Comparison of ENCODE assay signal across 12 cellular contexts in genomic region chr2:128319773-128320608, GRCh38. TPM values are rescaled to one million over a fixed set of nuclear protein-coding genes. Genes with fewer than 3 reads are reported as not detected.
DNase-seq lines count a peak whose midpoint lies in the region; ATAC-seq and TF ChIP-seq lines count a peak whose summit lies in the region.
"Had no signal": no experiment of that assay in that cellular context is flagged by ENCODE, and none has a peak within 500 bp of the region (broad histone marks: within the 10 kb centered on the region; RNA-seq: fewer than 3 reads in every experiment).

No MANE protein-coding gene starts in this region.

- no peak overlapping the region for H3K27ac Mint-ChIP-seq in activated T-helper 17 cell treated with anti-CD3 and anti-CD28 coated beads, Interleukin-2, amount 50 U/mL, for 72 hours
- peak overlapping the region in 3 of 6 donors; percentile 9 to 68 (median 19) for H3K27ac Mint-ChIP-seq in naive B cell
- H3K27ac Mint-ChIP-seq: activated B cell treated with CpG ODN at 0.5 μM for 24 hours had no signal

- no peaks in the 10 kb centered on the region for H3K36me3 Mint-ChIP-seq in activated T-helper 17 cell treated with anti-CD3 and anti-CD28 coated beads, Interleukin-2, amount 50 U/mL, for 72 hours (ENCODE audit: low read depth)
- H3K36me3 Mint-ChIP-seq in naive B cell, result no peaks in the 10 kb centered on the region

- H3K27ac ChIP-seq in ACC112 (ENCODE audit: low read depth, low read length), result no peak overlapping the region
- H3K27ac ChIP-seq in gastrocnemius medialis, result no peak overlapping the region

- H3K9me3 Mint-ChIP-seq in activated T-helper 17 cell treated with anti-CD3 and anti-CD28 coated beads, Interleukin-2, amount 50 U/mL, for 72 hours, result no peaks in the 10 kb centered on the region
- no peaks in the 10 kb centered on the region for H3K9me3 Mint-ChIP-seq in naive B cell
- H3K9me3 Mint-ChIP-seq: activated B cell treated with CpG ODN at 0.5 μM for 24 hours had no signal

- H3K4me3 Mint-ChIP-seq in activated T-helper 17 cell treated with anti-CD3 and anti-CD28 coated beads, Interleukin-2, amount 50 U/mL, for 72 hours, result peak overlapping the region; percentile 45
- H3K4me3 Mint-ChIP-seq in naive B cell, result peak overlapping the region in 7 of 8 donors; percentile 42 to 85 (median 68)

- in situ Hi-C loops in gastrocnemius medialis (cut with MboI; ENCODE audit: low sequenced_read_pairs in 4 of 4), result loop anchor here in 1 of 4 donors (25.0 kb wide), 1 partner anchor 417 kb away; no protein-coding TSS in a partner anchor

- H3K9me3 ChIP-seq in gastrocnemius medialis, result no peaks in the 10 kb centered on the region
- H3K9me3 ChIP-seq: body of pancreas had no signal

- peak; percentile 5 for DNase-seq in ELF-1 (ENCODE audit: low read depth, low spot score)
- no peak for DNase-seq in naive B cell
- no peak for DNase-seq in stimulated activated CD4-positive, alpha-beta T cell treated with anti-CD3 and anti-CD28 coated beads, Interleukin-2, amount 100 ng/mL, for 24 hours
- no peak for DNase-seq in NCI-H748 treated with DMSO at 0.1 percent for 48 hours (lab: John Stamatoyannopoulos, UW)
- DNase-seq in gastrocnemius medialis, result no peak
- DNase-seq: activated B cell treated with CpG ODN at 0.5 μM for 24 hours, DMS79 treated with DMSO at 0.1 percent for 48 hours, NCI-H1436 treated with DMSO at 0.1 percent for 48 hours had no signal

- peaks cover 11% of the 10 kb centered on the region for H3K4me1 ChIP-seq in ACC112 (ENCODE audit: control insufficient read depth, insufficient read depth, low read length, unreplicated experiment)
- peaks cover 25 to 43% of the 10 kb centered on the region in 2 donors for H3K4me1 ChIP-seq in gastrocnemius medialis

- TF ChIP-seq CTCF in gastrocnemius medialis (IDR thresholded peaks at IDR 0.05 in 4 of 5, conservative IDR thresholded peaks at IDR 0.05 in 1 of 5), result no peak

- intact Hi-C loops in gastrocnemius medialis (cut with DNase I; ENCODE audit: low total_unique reads), result loop anchor here (2.0 to 10.0 kb wide), 7 partner anchors 143 to 1865 kb away; partner anchors contain the start of genes AMMECR1L, MZT2B, SMPD4 and UGGT1

- no peak for ATAC-seq in activated T-helper 17 cell treated with anti-CD3 and anti-CD28 coated beads, Interleukin-2, amount 50 U/mL, for 72 hours (replicated peaks)
- no peak for ATAC-seq in naive B cell (ENCODE audit: low read depth in 2 of 2)
- ATAC-seq in HG03175 (IDR thresholded peaks at IDR 0.05; ENCODE audit: unreplicated experiment), result no peak
- ATAC-seq in gastrocnemius medialis, result no peak
- ATAC-seq: body of pancreas had no signal

- H3K79me2 ChIP-seq in ACC112 (ENCODE audit: control insufficient read depth, insufficient read depth, low read length, unreplicated experiment), result peaks cover 11% of the 10 kb centered on the region

- no peak for TF ChIP-seq POLR2A in gastrocnemius medialis (IDR thresholded peaks at IDR 0.05)

- H3K4me1 Mint-ChIP-seq in activated T-helper 17 cell treated with anti-CD3 and anti-CD28 coated beads, Interleukin-2, amount 50 U/mL, for 72 hours, result peaks cover 8% of the 10 kb centered on the region
- H3K4me1 Mint-ChIP-seq in naive B cell, result peaks cover 26 to 43% (median 37%) of the 10 kb centered on the region in 3 donors

- peaks cover 5% of the 10 kb centered on the region; the same call in 1 of the 2 replicates for H3K27me3 ChIP-seq in ACC112 (ENCODE audit: insufficient read depth, low read length)
- no peaks in the 10 kb centered on the region for H3K27me3 ChIP-seq in gastrocnemius medialis
- H3K27me3 ChIP-seq: body of pancreas had no signal

- no peaks in the 10 kb centered on the region for H3K27me3 Mint-ChIP-seq in activated T-helper 17 cell treated with anti-CD3 and anti-CD28 coated beads, Interleukin-2, amount 50 U/mL, for 72 hours
- H3K27me3 Mint-ChIP-seq in naive B cell, result no peaks in the 10 kb centered on the region
- H3K27me3 Mint-ChIP-seq: activated B cell treated with CpG ODN at 0.5 μM for 24 hours had no signal

- H3K4me3 ChIP-seq in ACC112 (ENCODE audit: low read depth, low read length), result peak overlapping the region; percentile 93; the same call in 1 of the 2 replicates
- peak overlapping the region in 1 of 4 donors; percentile 91 for H3K4me3 ChIP-seq in gastrocnemius medialis

- no peak overlapping the region for H2AFZ ChIP-seq in ACC112 (ENCODE audit: low read length, unreplicated experiment)

- no peaks in the 10 kb centered on the region for H3K36me3 ChIP-seq in ACC112 (ENCODE audit: insufficient read depth, low read length)
- no peaks in the 10 kb centered on the region for H3K36me3 ChIP-seq in gastrocnemius medialis

RNA-seq across cellular contexts. Expression of gene HS6ST1, which starts 1.3 kb away (rescaled TPM):
- total RNA-seq in activated T-helper 17 cell treated with anti-CD3 and anti-CD28 coated beads, Interleukin-2, amount 50 U/mL, for 72 hours, result 1 to 10 TPM; 3.8 to 7.8 TPM
- 10 to 100 TPM in 2 of 6 donors, 1 to 10 TPM in 4; 3.3 to 11.5 (median 6.8) TPM for polyA plus RNA-seq in naive B cell (ENCODE audit: low read depth in 6 of 6)
- total RNA-seq in gastrocnemius medialis, result 10 to 100 TPM; 44.6 to 63.3 (median 53.5) TPM

Comparison
In these comparisons a context has a peak if more than half of its experiments do, and no peak if none do; other contexts are left out.
1. RNA of gene HS6ST1, which starts 1.3 kb away (total RNA-seq): 44.6 to 63.3 TPM in gastrocnemius medialis; 3.8 to 7.8 TPM in activated T-helper 17 cell treated with anti-CD3 and anti-CD28 coated beads, Interleukin-2, amount 50 U/mL, for 72 hours; every median in the first group is over 4 times any median in the second.